In the genomic region with DNA sequence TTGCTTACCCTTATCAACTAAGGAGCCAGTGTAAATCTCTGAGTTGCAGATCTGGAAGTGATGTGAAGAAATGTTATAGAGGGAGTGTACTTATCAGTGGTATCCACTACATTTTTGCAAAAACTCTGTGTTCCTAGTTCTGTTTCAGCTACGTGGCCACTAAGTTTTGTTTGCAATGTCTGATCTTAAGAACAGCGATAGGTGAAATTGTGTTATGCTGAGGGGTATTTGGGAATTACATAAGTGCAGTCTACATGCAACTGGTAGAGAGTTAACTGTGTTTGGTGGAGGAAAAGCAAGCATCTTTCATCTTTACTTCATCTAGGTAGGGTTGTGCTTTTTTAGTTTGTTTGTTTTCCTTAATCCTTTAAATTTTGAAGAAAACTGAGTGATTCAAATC, we compare ENCODE assay signal across 9 cellular contexts.
DNase-seq lines count a peak whose midpoint lies in the region; ATAC-seq and TF ChIP-seq lines count a peak whose summit lies in the region.
"Had no signal": no experiment of that assay in that cellular context is flagged by ENCODE, and none has a peak within 500 bp of the region (broad histone marks: within the 10 kb centered on the region; RNA-seq: fewer than 3 reads in every experiment).

No MANE protein-coding gene starts in this region.

- H3K4me1 ChIP-seq in heart left ventricle: peaks cover 10 to 77% (median 41%) of the 10 kb centered on the region in 12 donors
- peaks cover 28% of the 10 kb centered on the region for H3K4me1 ChIP-seq in mesodermal cell (ENCODE audit: control insufficient read depth, insufficient read depth, low read length, poor library complexity, severe bottlenecking)
- H3K4me1 ChIP-seq: Caco-2 had no signal

- peak overlapping the region; percentile 92 for H3K4me3 Mint-ChIP-seq in activated naive CD8-positive, alpha-beta T cell
- peak overlapping the region; percentile 3 for H3K4me3 Mint-ChIP-seq in type B pancreatic cell

- H3K9me3 Mint-ChIP-seq in activated naive CD8-positive, alpha-beta T cell (ENCODE audit: low read depth): no peaks in the 10 kb centered on the region
- H3K9me3 Mint-ChIP-seq in type B pancreatic cell: no peaks in the 10 kb centered on the region

- peak overlapping the region; percentile 98 for H3K27ac Mint-ChIP-seq in activated naive CD8-positive, alpha-beta T cell
- H3K27ac Mint-ChIP-seq in type B pancreatic cell: no peak overlapping the region

- H3K36me3 Mint-ChIP-seq in activated naive CD8-positive, alpha-beta T cell: peaks cover 7% of the 10 kb centered on the region
- no peaks in the 10 kb centered on the region for H3K36me3 Mint-ChIP-seq in type B pancreatic cell

- no peak for ATAC-seq in heart left ventricle

- WGBS in heart left ventricle, 4 donors: 24 to 51% (median 42%) methylated on average over 2 of the region's 2 CpGs
- 68 to 82% methylated on average over 2 of the region's 2 CpGs for WGBS in mesodermal cell (ENCODE audit: insufficient coverage in 2 of 2), 2 experiments

- no peak for DNase-seq in heart left ventricle
- no peak for DNase-seq in cardiac septum (ENCODE audit: low spot score)
- DNase-seq in type B pancreatic cell (ENCODE audit: extremely low spot score, unreplicated experiment): no peak
- DNase-seq in NCI-H526 (lab: John Stamatoyannopoulos, UW): no peak
- no peak for DNase-seq in pons (ENCODE audit: low spot score)
- DNase-seq in GM10248 (ENCODE audit: extremely low spot score): no peak
- DNase-seq: Caco-2 had no signal

- intact Hi-C loops in heart left ventricle (cut with DNase I) (loop anchor here in 4 of 10 donors (2.0 to 10.0 kb wide), 2 partner anchors 16 to 110 kb away; no protein-coding TSS in a partner anchor), cardiac septum (cut with DNase I) (no loop called here)

- peaks cover 73% of the 10 kb centered on the region for H3K4me1 Mint-ChIP-seq in activated naive CD8-positive, alpha-beta T cell (ENCODE audit: low read depth)
- H3K4me1 Mint-ChIP-seq in type B pancreatic cell (ENCODE audit: unreplicated experiment): peaks cover 45% of the 10 kb centered on the region

- POLR2A ChIA-PET in GM10248 (lab: Yijun Ruan, JAX): interaction anchor here (1.0 to 1.3 kb wide), 2 partner anchors 15 to 53 kb away, joined by 4 read pairs; no protein-coding TSS in a partner anchor

- TF ChIP-seq POLR2A in heart left ventricle (IDR thresholded peaks at IDR 0.05): no peak

- no peaks in the 10 kb centered on the region for H3K27me3 ChIP-seq in heart left ventricle

- peak overlapping the region in 10 of 12 donors; percentile 54 to 71 (median 64) for H3K4me3 ChIP-seq in heart left ventricle
- peak overlapping the region; percentile 58 for H3K4me3 ChIP-seq in mesodermal cell (ENCODE audit: extremely low read depth, insufficient read depth, low read length, poor library complexity, severe bottlenecking)

- no peaks in the 10 kb centered on the region for H3K27me3 Mint-ChIP-seq in activated naive CD8-positive, alpha-beta T cell
- H3K27me3 Mint-ChIP-seq in type B pancreatic cell: peaks cover 6% of the 10 kb centered on the region

- TF ChIP-seq CTCF in heart left ventricle (IDR thresholded peaks at IDR 0.05) (no peak), type B pancreatic cell (conservative IDR thresholded peaks at IDR 0.05) (no peak), GM10248 (IDR thresholded peaks at IDR 0.05; ENCODE audit: control extremely low read depth, extremely low read depth, low read depth, missing control alignments) (no peak)

- CTCF ChIA-PET in GM10248 (lab: Yijun Ruan, JAX): interaction anchor here (1.1 to 7.4 kb wide), 7 partner anchors 9 to 376 kb away, joined by 3 to 62 read pairs (median 4); no protein-coding TSS in a partner anchor

- H3K36me3 ChIP-seq in heart left ventricle (no peaks in the 10 kb centered on the region), mesodermal cell (ENCODE audit: control insufficient read depth, insufficient read depth, low read length) (peaks cover 20% of the 10 kb centered on the region)

- H3K9me3 ChIP-seq in heart left ventricle (no peaks in the 10 kb centered on the region), mesodermal cell (ENCODE audit: control insufficient read depth, low read length) (no peaks in the 10 kb centered on the region)
- H3K9me3 ChIP-seq: Caco-2 had no signal

- H3K27ac ChIP-seq in heart left ventricle (peak overlapping the region; percentile 76 to 98 (median 86)), mesodermal cell (ENCODE audit: low read depth, low read length, severe bottlenecking) (peak overlapping the region; percentile 46)
